ENCODE assay signal across 16 cellular contexts in the genomic region with DNA sequence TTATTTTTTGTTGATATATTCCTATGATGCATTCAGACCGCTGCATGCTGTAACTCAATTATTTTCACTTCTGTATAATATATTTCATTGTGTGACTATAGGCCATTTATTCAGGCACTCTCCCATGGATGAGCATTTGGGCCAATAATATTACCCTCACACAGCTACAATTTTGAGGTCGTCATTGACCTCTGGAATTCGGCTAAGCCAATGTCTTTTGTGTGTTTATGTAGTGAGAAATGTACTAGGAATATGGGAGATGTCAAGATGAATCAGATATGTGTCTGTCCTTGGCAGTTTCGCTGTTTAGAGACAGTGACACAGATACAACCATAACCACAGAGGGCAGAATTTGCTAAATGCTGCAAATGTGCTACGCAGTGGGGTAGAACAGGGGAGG.
"Had no signal": no experiment of that assay in that cellular context is flagged by ENCODE, and none has a peak within 500 bp of the region (broad histone marks: within the 10 kb centered on the region; RNA-seq: fewer than 3 reads in every experiment).

No MANE protein-coding gene starts in this region.

- H3K27me3 ChIP-seq: adrenal gland, pancreas, stomach, testis, upper lobe of left lung had no signal

- H3K4me1 Mint-ChIP-seq: natural killer cell; stimulated activated effector memory CD8-positive, alpha-beta T cell treated with anti-CD3 and anti-CD28 coated beads, Interleukin-12 subunit alpha, Interleukin-12 subunit beta, amount 100 ng/mL, for 72 hours had no signal

- H3K36me3 ChIP-seq: adrenal gland, pancreas, stomach, upper lobe of left lung had no signal

- H3K9me3 ChIP-seq: adrenal gland, pancreas, stomach, testis, upper lobe of left lung had no signal

- H3K27ac Mint-ChIP-seq: activated naive CD4-positive, alpha-beta T cell treated with anti-CD3 and anti-CD28 coated beads, Interleukin-2, amount 50 U/mL, for 72 hours; natural killer cell; stimulated activated effector memory CD8-positive, alpha-beta T cell treated with anti-CD3 and anti-CD28 coated beads, Interleukin-12 subunit alpha, Interleukin-12 subunit beta, amount 100 ng/mL, for 72 hours had no signal

- H3K4me3 Mint-ChIP-seq: natural killer cell; stimulated activated effector memory CD8-positive, alpha-beta T cell treated with anti-CD3 and anti-CD28 coated beads, Interleukin-12 subunit alpha, Interleukin-12 subunit beta, amount 100 ng/mL, for 72 hours had no signal

- H3K9me3 Mint-ChIP-seq: activated naive CD4-positive, alpha-beta T cell treated with anti-CD3 and anti-CD28 coated beads, Interleukin-2, amount 50 U/mL, for 72 hours; natural killer cell; stimulated activated effector memory CD8-positive, alpha-beta T cell treated with anti-CD3 and anti-CD28 coated beads, Interleukin-12 subunit alpha, Interleukin-12 subunit beta, amount 100 ng/mL, for 72 hours had no signal

- H3K4me1 ChIP-seq: adrenal gland, pancreas, stomach, testis, upper lobe of left lung had no signal

- H3K36me3 Mint-ChIP-seq: activated naive CD4-positive, alpha-beta T cell treated with anti-CD3 and anti-CD28 coated beads, Interleukin-2, amount 50 U/mL, for 72 hours; natural killer cell; stimulated activated effector memory CD8-positive, alpha-beta T cell treated with anti-CD3 and anti-CD28 coated beads, Interleukin-12 subunit alpha, Interleukin-12 subunit beta, amount 100 ng/mL, for 72 hours had no signal

- DNase-seq: activated CD4-positive, alpha-beta T cell treated with anti-CD3 and anti-CD28 coated beads for 1 hour; activated gamma-delta T cell; adrenal gland; cerebellar nuclear complex; effector CD4-positive, alpha-beta T cell; natural killer cell; pancreas; stimulated activated CD4-positive, alpha-beta T cell treated with anti-CD3 and anti-CD28 coated beads, Interleukin-4, amount 100 ng/mL, for 24 hours; stomach; T1000; testis; upper lobe of left lung had no signal

- H3K4me3 ChIP-seq: adrenal gland, pancreas, stomach, testis, upper lobe of left lung had no signal

- H3K27ac ChIP-seq: adrenal gland, pancreas, stomach, testis, upper lobe of left lung, VCaP had no signal

- ATAC-seq: activated naive CD4-positive, alpha-beta T cell treated with anti-CD3 and anti-CD28 coated beads, Interleukin-2, amount 50 U/mL, for 72 hours; natural killer cell; pancreas; sciatic nerve; stimulated activated effector memory CD8-positive, alpha-beta T cell treated with anti-CD3 and anti-CD28 coated beads, Interleukin-12 subunit alpha, Interleukin-12 subunit beta, amount 100 ng/mL, for 72 hours had no signal
